Comparison of ENCODE assay signal across 16 cellular contexts in the genomic region with DNA sequence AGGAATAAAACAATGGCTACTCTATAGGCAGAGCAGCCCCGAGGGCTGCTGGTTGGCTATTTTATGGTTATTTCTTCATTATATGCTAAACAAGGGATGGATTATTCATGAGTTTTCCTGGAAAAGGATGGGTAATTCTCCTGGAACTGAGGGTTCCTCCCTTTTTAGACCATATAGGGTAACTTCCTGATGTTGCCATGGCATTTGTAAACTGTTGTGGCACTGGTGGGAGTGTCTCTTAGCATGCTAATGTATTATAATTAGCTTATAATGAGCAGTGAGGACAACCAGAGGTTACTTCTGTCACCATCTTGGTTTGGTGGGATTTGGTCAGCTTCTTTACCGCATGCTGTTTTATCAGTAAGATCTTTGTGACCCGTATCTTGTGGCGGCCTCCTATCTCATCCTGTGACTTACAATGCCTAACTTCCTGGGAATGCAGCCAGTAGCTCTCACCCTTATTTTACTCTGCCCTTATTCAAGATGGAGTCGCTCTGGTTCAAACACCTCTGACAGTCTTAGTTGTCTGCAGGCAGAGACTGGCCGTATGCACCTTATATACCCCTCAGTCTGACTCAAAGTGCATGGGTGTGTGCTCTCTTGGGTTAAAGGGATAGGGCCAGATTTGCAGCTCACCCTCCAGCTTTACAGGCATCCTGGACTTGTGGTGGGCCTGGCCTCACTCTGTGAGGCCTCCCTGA. TPM values are rescaled to one million over a fixed set of nuclear protein-coding genes. Genes with fewer than 3 reads are reported as not detected.
DNase-seq lines count a peak whose midpoint lies in the region; ATAC-seq, FAIRE-seq and TF ChIP-seq lines count a peak whose summit lies in the region.
"Had no signal": no experiment of that assay in that cellular context is flagged by ENCODE, and none has a peak within 500 bp of the region (broad histone marks: within the 10 kb centered on the region; RNA-seq: fewer than 3 reads in every experiment).

No MANE protein-coding gene starts in this region.

- no CpG with 5 or more reads among the region's 6 CpGs for WGBS in mesendoderm (ENCODE audit: extremely low coverage, insufficient coverage, low lambda C conversion rate)

- H3K4me3 ChIP-seq in mesendoderm (ENCODE audit: low read length): no peak overlapping the region
- H3K4me3 ChIP-seq: BLaER1 treated with 17β-estradiol and CSF1 and Interleukin-3, amounts not matched to agents 10 nM and 100 nM; GM12878 had no signal

- H3K4me1 Mint-ChIP-seq in activated CD8-positive, alpha-beta T cell treated with anti-CD3 and anti-CD28 coated beads, Interleukin-2, amount 10 ng/mL, durations not matched to agents 7 days and 5 days (ENCODE audit: low read depth): peaks cover 67% of the 10 kb centered on the region
- H3K4me1 Mint-ChIP-seq in activated CD8-positive, alpha-beta T cell treated with anti-CD3 and anti-CD28 coated beads for 36 hours (ENCODE audit: low read depth): peaks cover 29% of the 10 kb centered on the region
- H3K4me1 Mint-ChIP-seq in immature natural killer cell: peaks cover 18% of the 10 kb centered on the region in 2 donors
- H3K4me1 Mint-ChIP-seq in endothelial cell (ENCODE audit: unreplicated experiment): no peaks in the 10 kb centered on the region

- H2BK5ac ChIP-seq in mesendoderm (ENCODE audit: low read length): no peak overlapping the region

- TF ChIP-seq CTCF in activated CD8-positive, alpha-beta T cell treated with anti-CD3 and anti-CD28 coated beads for 36 hours (IDR thresholded peaks at IDR 0.05): no peak
- no peak for TF ChIP-seq CTCF in endothelial cell (IDR thresholded peaks at IDR 0.05; ENCODE audit: unreplicated experiment)

- H3K4ac ChIP-seq in mesendoderm (ENCODE audit: low read depth, low read length): no peak overlapping the region

- H3K4me1 ChIP-seq in mesendoderm (ENCODE audit: control insufficient read depth, low read depth, low read length): no peaks in the 10 kb centered on the region

- ATAC-seq in activated CD8-positive, alpha-beta T cell treated with anti-CD3 and anti-CD28 coated beads, Interleukin-2, amount 10 ng/mL, durations not matched to agents 7 days and 5 days: no peak
- ATAC-seq in activated CD8-positive, alpha-beta T cell treated with anti-CD3 and anti-CD28 coated beads for 36 hours: no peak
- ATAC-seq: GM12878 had no signal

- H4K8ac ChIP-seq in mesendoderm (ENCODE audit: low read depth, low read length): no peak overlapping the region

- H3K27ac Mint-ChIP-seq in activated CD8-positive, alpha-beta T cell treated with anti-CD3 and anti-CD28 coated beads, Interleukin-2, amount 10 ng/mL, durations not matched to agents 7 days and 5 days: peak overlapping the region; percentile 72
- H3K27ac Mint-ChIP-seq in activated CD8-positive, alpha-beta T cell treated with anti-CD3 and anti-CD28 coated beads for 36 hours: no peak overlapping the region
- H3K27ac Mint-ChIP-seq in immature natural killer cell: no peak overlapping the region
- no peak overlapping the region for H3K27ac Mint-ChIP-seq in endothelial cell (ENCODE audit: unreplicated experiment)
- H3K27ac Mint-ChIP-seq: CD4-positive, alpha-beta T cell; H9 had no signal

- peak; percentile 8 for FAIRE-seq in G401.6 (lab: Jason Lieb, UNC)
- FAIRE-seq: GM12878 had no signal

- H3K18ac ChIP-seq in mesendoderm (ENCODE audit: low read length): no peak overlapping the region

- H3K56ac ChIP-seq in mesendoderm (ENCODE audit: low read length): no peak overlapping the region

- H3K36me3 Mint-ChIP-seq in activated CD8-positive, alpha-beta T cell treated with anti-CD3 and anti-CD28 coated beads, Interleukin-2, amount 10 ng/mL, durations not matched to agents 7 days and 5 days (ENCODE audit: low read depth): peaks cover 24% of the 10 kb centered on the region
- H3K36me3 Mint-ChIP-seq in activated CD8-positive, alpha-beta T cell treated with anti-CD3 and anti-CD28 coated beads for 36 hours (ENCODE audit: low read depth): no peaks in the 10 kb centered on the region
- H3K36me3 Mint-ChIP-seq in immature natural killer cell (peaks cover 0 to 4% (median 3%) of the 10 kb centered on the region in 3 donors), endothelial cell (ENCODE audit: low read depth, unreplicated experiment) (no peaks in the 10 kb centered on the region)

- H2BK120ac ChIP-seq in mesendoderm (ENCODE audit: low read depth, low read length): no peak overlapping the region

- DNase-seq in activated CD8-positive, alpha-beta T cell treated with anti-CD3 and anti-CD28 coated beads, Interleukin-2, amount 10 ng/mL, durations not matched to agents 7 days and 5 days: no peak
- DNase-seq in activated CD8-positive, alpha-beta T cell treated with anti-CD3 and anti-CD28 coated beads for 36 hours: no peak
- DNase-seq in RKO (ENCODE audit: low spot score): peak; percentile 19
- DNase-seq in mesendoderm: peak; percentile 48
- no peak for DNase-seq in immature natural killer cell
- no peak for DNase-seq in OCI-M2 (lab: John Stamatoyannopoulos, UW; ENCODE audit: unreplicated experiment)
- DNase-seq in endothelial cell (ENCODE audit: low spot score): no peak
- DNase-seq: ACHN; Calu3; CD4-positive, alpha-beta T cell; DMS 273 treated with DMSO at 0.1 percent for 48 hours; GOT3; H9 had no signal

- no peaks in the 10 kb centered on the region for H3K79me2 ChIP-seq in mesendoderm (ENCODE audit: control insufficient read depth, insufficient read depth, low read length)

- H2BK15ac ChIP-seq in mesendoderm (replicated peaks; ENCODE audit: low read depth): no peak overlapping the region

- intact Hi-C loops in activated CD8-positive, alpha-beta T cell treated with anti-CD3 and anti-CD28 coated beads for 36 hours (cut with micrococcal nuclease): no loop called here

- H3K4me3 Mint-ChIP-seq in activated CD8-positive, alpha-beta T cell treated with anti-CD3 and anti-CD28 coated beads, Interleukin-2, amount 10 ng/mL, durations not matched to agents 7 days and 5 days: no peak overlapping the region
- no peak overlapping the region for H3K4me3 Mint-ChIP-seq in activated CD8-positive, alpha-beta T cell treated with anti-CD3 and anti-CD28 coated beads for 36 hours
- H3K4me3 Mint-ChIP-seq in immature natural killer cell (no peak overlapping the region), endothelial cell (ENCODE audit: unreplicated experiment) (no peak overlapping the region)
- H3K4me3 Mint-ChIP-seq: CD4-positive, alpha-beta T cell; H9 had no signal

- no peaks in the 10 kb centered on the region for H3K27me3 Mint-ChIP-seq in activated CD8-positive, alpha-beta T cell treated with anti-CD3 and anti-CD28 coated beads, Interleukin-2, amount 10 ng/mL, durations not matched to agents 7 days and 5 days (ENCODE audit: low read depth)
- H3K27me3 Mint-ChIP-seq in activated CD8-positive, alpha-beta T cell treated with anti-CD3 and anti-CD28 coated beads for 36 hours: no peaks in the 10 kb centered on the region
- H3K27me3 Mint-ChIP-seq in immature natural killer cell (ENCODE audit: low read depth in 3 of 3) (peaks cover 0 to 3% (median 3%) of the 10 kb centered on the region in 3 donors), endothelial cell (ENCODE audit: unreplicated experiment) (no peaks in the 10 kb centered on the region)
- H3K27me3 Mint-ChIP-seq: CD4-positive, alpha-beta T cell had no signal

- H4K5ac ChIP-seq in mesendoderm (ENCODE audit: low read length): no peak overlapping the region

- no peak overlapping the region for H2AK5ac ChIP-seq in mesendoderm (ENCODE audit: low read length)

- no peak overlapping the region for H3K27ac ChIP-seq in mesendoderm (ENCODE audit: low read depth, low read length)
- H3K27ac ChIP-seq: BLaER1 treated with 17β-estradiol and CSF1 and Interleukin-3, amounts not matched to agents 10 nM and 100 nM had no signal

- H3K4me2 ChIP-seq in mesendoderm (ENCODE audit: low read length): no peak overlapping the region
- H3K4me2 ChIP-seq: BLaER1 treated with 17β-estradiol and CSF1 and Interleukin-3, amounts not matched to agents 10 nM and 100 nM had no signal

- H3K27me3 ChIP-seq in mesendoderm (ENCODE audit: insufficient read depth, low read length, poor library complexity): no peaks in the 10 kb centered on the region
- H3K27me3 ChIP-seq: BLaER1 treated with 17β-estradiol and CSF1 and Interleukin-3, amounts not matched to agents 10 nM and 100 nM had no signal

- CTCF ChIA-PET in activated CD8-positive, alpha-beta T cell treated with anti-CD3 and anti-CD28 coated beads, Interleukin-2, amount 10 ng/mL, durations not matched to agents 7 days and 5 days (lab: Charles Lee): interaction anchor here (1.1 to 15.4 kb wide), 4 partner anchors 12 to 496 kb away, joined by 5 to 219 read pairs (median 8); a partner anchor contains a TSS
- CTCF ChIA-PET in activated CD8-positive, alpha-beta T cell treated with anti-CD3 and anti-CD28 coated beads for 36 hours (lab: Charles Lee): interaction anchor here (1.8 to 9.4 kb wide), 3 partner anchors 12 to 496 kb away, joined by 5 to 126 read pairs (median 6); a partner anchor contains a TSS

- H3K23ac ChIP-seq in mesendoderm (ENCODE audit: low read length): no peak overlapping the region

- H3K36me3 ChIP-seq in mesendoderm (ENCODE audit: control insufficient read depth, insufficient read depth, low read length): no peaks in the 10 kb centered on the region

- H3K9me3 Mint-ChIP-seq in activated CD8-positive, alpha-beta T cell treated with anti-CD3 and anti-CD28 coated beads, Interleukin-2, amount 10 ng/mL, durations not matched to agents 7 days and 5 days (ENCODE audit: insufficient read depth): no peaks in the 10 kb centered on the region
- H3K9me3 Mint-ChIP-seq in activated CD8-positive, alpha-beta T cell treated with anti-CD3 and anti-CD28 coated beads for 36 hours: no peaks in the 10 kb centered on the region
- no peaks in the 10 kb centered on the region for H3K9me3 Mint-ChIP-seq in immature natural killer cell
- no peaks in the 10 kb centered on the region for H3K9me3 Mint-ChIP-seq in endothelial cell (ENCODE audit: unreplicated experiment)
- H3K9me3 Mint-ChIP-seq: CD4-positive, alpha-beta T cell; H9 had no signal

- no peaks in the 10 kb centered on the region for H3K79me1 ChIP-seq in mesendoderm (ENCODE audit: low read length)

- no peak overlapping the region for H3K9ac ChIP-seq in mesendoderm (ENCODE audit: low read length)
- H3K9ac ChIP-seq: BLaER1 treated with 17β-estradiol and CSF1 and Interleukin-3, amounts not matched to agents 10 nM and 100 nM had no signal

- POLR2A ChIA-PET in activated CD8-positive, alpha-beta T cell treated with anti-CD3 and anti-CD28 coated beads, Interleukin-2, amount 10 ng/mL, durations not matched to agents 7 days and 5 days (lab: Charles Lee): interaction anchor here (1.4 kb wide), 1 partner anchor 11 kb away, joined by 6 read pairs; a partner anchor contains a TSS
- POLR2A ChIA-PET in activated CD8-positive, alpha-beta T cell treated with anti-CD3 and anti-CD28 coated beads for 36 hours (lab: Charles Lee): interaction anchor here (0.7 to 0.9 kb wide), 3 partner anchors 11 to 590 kb away, joined by 3 to 4 read pairs (median 3); no protein-coding TSS in a partner anchor

RNA-seq across cellular contexts. Expression of gene HAUS1, which starts 57.7 kb away (rescaled TPM):
- total RNA-seq in activated CD8-positive, alpha-beta T cell treated with anti-CD3 and anti-CD28 coated beads, Interleukin-2, amount 10 ng/mL, durations not matched to agents 7 days and 5 days: 10 to 100 TPM; 63.7 to 65.9 TPM
- 10 to 100 TPM; 57.9 to 61.0 TPM for total RNA-seq in activated CD8-positive, alpha-beta T cell treated with anti-CD3 and anti-CD28 coated beads for 36 hours
- polyA plus RNA-seq in mesendoderm (2013, experiment 1 of 2): 148 TPM
- polyA plus RNA-seq in mesendoderm (2013, experiment 2 of 2): 213 TPM
- polyA plus RNA-seq in immature natural killer cell: 10 to 100 TPM; 33.3 to 54.1 (median 44.3) TPM
- total RNA-seq in endothelial cell (ENCODE audit: unreplicated experiment): 44.9 TPM

Comparison
In these comparisons a context has a peak if more than half of its experiments do, and no peak if none do; other contexts are left out.
1. DNase-seq: peak in RKO (single experiment) and mesendoderm (single experiment); none in activated CD8-positive, alpha-beta T cell treated with anti-CD3 and anti-CD28 coated beads, Interleukin-2, amount 10 ng/mL, durations not matched to agents 7 days and 5 days (single experiment), activated CD8-positive, alpha-beta T cell treated with anti-CD3 and anti-CD28 coated beads for 36 hours (single experiment), immature natural killer cell (0 of 3), OCI-M2 (single experiment) and endothelial cell (single experiment).